In the genomic region with DNA sequence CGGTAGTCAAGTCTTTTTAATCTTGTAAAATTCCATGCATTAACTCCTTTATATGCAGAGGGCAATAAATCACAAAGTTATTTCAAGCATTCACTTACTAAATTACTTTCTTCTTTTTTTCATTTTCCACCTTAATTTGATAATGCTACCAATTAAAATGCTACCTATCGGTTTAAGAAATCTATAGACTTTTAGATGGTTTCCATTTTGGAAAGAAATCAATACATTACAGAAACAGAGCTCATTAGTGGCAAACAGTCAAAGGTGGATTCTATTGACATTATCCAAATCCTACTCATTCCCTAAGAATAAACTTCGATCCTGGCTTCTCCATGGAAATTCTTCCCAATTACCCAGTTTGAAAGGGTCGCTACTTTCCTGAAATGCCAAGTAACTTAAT, we compare ENCODE assay signal across 16 cellular contexts.
DNase-seq lines count a peak whose midpoint lies in the region; ATAC-seq and TF ChIP-seq lines count a peak whose summit lies in the region.
"Had no signal": no experiment of that assay in that cellular context is flagged by ENCODE, and none has a peak within 500 bp of the region (broad histone marks: within the 10 kb centered on the region; RNA-seq: fewer than 3 reads in every experiment).

No MANE protein-coding gene starts in this region.

- no peaks in the 10 kb centered on the region for H3K79me2 ChIP-seq in smooth muscle cell (ENCODE audit: low read depth)

- H2AFZ ChIP-seq in smooth muscle cell (ENCODE audit: low read depth) = peak overlapping the region; percentile 68

- WGBS in smooth muscle cell (ENCODE audit: low lambda C conversion rate) = 84% methylated on average over 4 of the region's 4 CpGs

- H3K27ac ChIP-seq in VCaP (peak overlapping the region; percentile 77), smooth muscle cell (ENCODE audit: low read depth) (no peak overlapping the region)
- H3K27ac ChIP-seq: BLaER1 had no signal

- TF ChIP-seq CTCF in VCaP (conservative IDR thresholded peaks at IDR 0.05) = no peak
- no peak for TF ChIP-seq CTCF in smooth muscle cell (IDR thresholded peaks at IDR 0.05; ENCODE audit: borderline replicate concordance, insufficient read depth, poor library complexity, severe bottlenecking)

- H3K36me3 ChIP-seq in smooth muscle cell (ENCODE audit: low read depth) = no peaks in the 10 kb centered on the region
- H3K36me3 ChIP-seq: BE2C, BLaER1 had no signal

- H3K4me2 ChIP-seq in smooth muscle cell = no peak overlapping the region
- H3K4me2 ChIP-seq: BLaER1 had no signal

- no peak overlapping the region for H3K4me3 ChIP-seq in smooth muscle cell
- H3K4me3 ChIP-seq: BLaER1 had no signal

- H3K27me3 ChIP-seq in smooth muscle cell (ENCODE audit: low read depth) = no peaks in the 10 kb centered on the region
- H3K27me3 ChIP-seq: BE2C, BLaER1 had no signal

- no peak overlapping the region for H3K9ac ChIP-seq in smooth muscle cell (ENCODE audit: low read depth)
- H3K9ac ChIP-seq: BLaER1 had no signal

- no peaks in the 10 kb centered on the region for H3K9me3 ChIP-seq in smooth muscle cell (replicated peaks; ENCODE audit: low read depth)
- H3K9me3 ChIP-seq: BE2C, BLaER1, Caco-2 had no signal

- ATAC-seq in GM21423 (IDR thresholded peaks at IDR 0.05; ENCODE audit: unreplicated experiment) = no peak

- DNase-seq in SK-N-DZ (ENCODE audit: low spot score) (peak; percentile 94), smooth muscle cell (lab: John Stamatoyannopoulos, UW; ENCODE audit: unreplicated experiment) (no peak), NCI-H2029 (lab: John Stamatoyannopoulos, UW) (no peak)
- DNase-seq: 8988T; ACHN; BE2C; C1 segment of cervical spinal cord; Caco-2; Calu3; CD4-positive, alpha-beta memory T cell; CD4-positive, CD25-positive, alpha-beta regulatory T cell; DMS79 treated with DMSO at 0.1 percent for 48 hours; GF-D8 had no signal

- H4K20me1 ChIP-seq in smooth muscle cell (ENCODE audit: low read depth) = no peaks in the 10 kb centered on the region
- H4K20me1 ChIP-seq: BLaER1 had no signal

- no peaks in the 10 kb centered on the region for H3K4me1 ChIP-seq in smooth muscle cell (ENCODE audit: low read depth)
- H3K4me1 ChIP-seq: BE2C, BLaER1 had no signal

- H3F3A ChIP-seq in smooth muscle cell (ENCODE audit: low read depth) = no peaks in the 10 kb centered on the region
